Comparison of ENCODE assay signal across 11 cellular contexts in the genomic region with DNA sequence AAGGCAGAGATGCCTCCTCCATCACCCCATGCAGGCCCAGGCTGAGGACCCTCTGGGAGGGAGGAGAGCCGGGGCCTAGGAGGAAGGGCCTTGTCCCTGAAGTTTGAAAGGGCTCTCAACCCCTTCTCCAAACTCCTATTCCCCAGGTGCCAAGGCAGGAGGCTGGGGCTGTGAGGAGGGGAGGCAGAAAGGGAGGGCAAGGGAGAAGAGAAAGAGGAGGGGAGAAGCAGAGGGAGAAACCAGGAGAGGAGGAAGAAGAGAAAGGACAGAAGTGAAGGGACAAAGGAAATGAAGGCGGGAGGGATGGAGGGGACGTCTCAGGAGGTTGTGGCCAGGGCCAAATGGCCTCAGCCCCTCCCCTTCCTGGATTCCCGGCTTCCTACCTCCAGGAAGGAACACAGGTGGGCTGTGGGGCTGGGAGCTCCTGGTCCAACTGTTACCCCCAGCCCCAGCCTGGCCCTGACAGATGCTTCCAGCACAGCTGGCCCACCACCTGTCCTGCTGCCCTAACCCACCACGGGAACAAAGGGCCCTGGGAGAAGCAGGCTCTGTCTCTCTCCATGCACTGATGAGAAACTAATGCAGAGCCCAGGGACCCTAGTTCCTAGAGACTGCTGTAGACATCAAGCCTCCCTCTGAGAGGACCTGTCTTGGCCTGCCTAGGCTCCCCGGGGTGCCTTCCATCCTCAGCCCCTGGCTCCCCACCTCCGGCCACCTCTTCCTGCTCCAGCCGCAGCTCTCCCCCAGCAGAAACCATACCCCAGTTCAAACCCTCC. TPM values are rescaled to one million over a fixed set of nuclear protein-coding genes. Genes with fewer than 3 reads are reported as not detected.
DNase-seq lines count a peak whose midpoint lies in the region; ATAC-seq and TF ChIP-seq lines count a peak whose summit lies in the region.
"Had no signal": no experiment of that assay in that cellular context is flagged by ENCODE, and none has a peak within 500 bp of the region (broad histone marks: within the 10 kb centered on the region; RNA-seq: fewer than 3 reads in every experiment).

No MANE protein-coding gene starts in this region.

- DNase-seq in right atrium auricular region (ENCODE audit: low spot score) = no peak
- DNase-seq in Right ventricle myocardium inferior (ENCODE audit: missing footprints) = no peak
- DNase-seq in NCI-H1092 treated with DMSO at 0.1 percent for 48 hours (lab: John Stamatoyannopoulos, UW) = no peak
- DNase-seq in activated effector memory CD4-positive, alpha-beta T cell treated with anti-CD3 and anti-CD28 coated beads, Interleukin-2, amount 50 U/mL, for 16 hours = no peak
- no peak for DNase-seq in T1000 (lab: John Stamatoyannopoulos, UW)
- DNase-seq: activated B cell treated with CpG ODN at 0.5 μM for 24 hours; cortex of kidney; stimulated activated CD4-positive, alpha-beta T cell treated with anti-CD3 and anti-CD28 coated beads, Interleukin-2, amount 100 ng/mL, for 24 hours had no signal

- ATAC-seq in Right ventricle myocardium inferior = no peak
- ATAC-seq in HG02870 (IDR thresholded peaks at IDR 0.05; ENCODE audit: unreplicated experiment) = no peak

- H3K27me3 ChIP-seq in right atrium auricular region = peaks cover 0 to under 1% of the 10 kb centered on the region in 2 donors
- H3K27me3 ChIP-seq in muscle layer of duodenum (ENCODE audit: low read depth, low read length) = no peaks in the 10 kb centered on the region

- H3K36me3 ChIP-seq in right atrium auricular region (peaks cover 22% of the 10 kb centered on the region), muscle layer of duodenum (ENCODE audit: control insufficient read depth in 1 of 2, insufficient read depth in 2 of 2, low read length in 2 of 2) (peaks cover 11 to 27% of the 10 kb centered on the region in 2 donors)

- H3K4me1 Mint-ChIP-seq in brain = peaks cover 53% of the 10 kb centered on the region

- H3K27ac ChIP-seq in right atrium auricular region (peak overlapping the region; percentile 78 to 84), muscle layer of duodenum (ENCODE audit: low read length) (peak overlapping the region; percentile 39)

- H3K4me1 ChIP-seq in right atrium auricular region (peaks cover 0 to 54% of the 10 kb centered on the region in 2 donors), muscle layer of duodenum (ENCODE audit: control insufficient read depth in 1 of 2, insufficient read depth in 2 of 2, low read length in 2 of 2) (peaks cover 12 to 45% of the 10 kb centered on the region in 2 donors)

- H3K27me3 Mint-ChIP-seq in brain = peaks cover 3% of the 10 kb centered on the region

- H3K4me3 ChIP-seq in right atrium auricular region = no peak overlapping the region
- H3K4me3 ChIP-seq in muscle layer of duodenum (ENCODE audit: low read depth in 1 of 2, low read length in 2 of 2) = no peak overlapping the region

- peaks cover 63% of the 10 kb centered on the region for H3K36me3 Mint-ChIP-seq in brain

- H3K9me3 ChIP-seq in right atrium auricular region (no peaks in the 10 kb centered on the region), muscle layer of duodenum (ENCODE audit: control insufficient read depth in 1 of 2, low read length in 2 of 2) (no peaks in the 10 kb centered on the region)

- peaks cover 4 to 12% (median 6%) of the 10 kb centered on the region in 5 experiments for H3K9me3 Mint-ChIP-seq in brain

- H3K27ac Mint-ChIP-seq in brain = peak overlapping the region; percentile 81 to 99 (median 96)
- H3K27ac Mint-ChIP-seq: activated B cell treated with CpG ODN at 0.5 μM for 24 hours had no signal

- intact Hi-C loops in Right ventricle myocardium inferior (cut with DNase I) = loop anchor here (2.0 kb wide), 1 partner anchor 13 kb away; no protein-coding TSS in a partner anchor

- H3K4me3 Mint-ChIP-seq in brain = peak overlapping the region; percentile 86 to 90 (median 87)
- H3K4me3 Mint-ChIP-seq: activated B cell treated with CpG ODN at 0.5 μM for 24 hours had no signal

- no peak for TF ChIP-seq CTCF in right atrium auricular region (IDR thresholded peaks at IDR 0.05)
- TF ChIP-seq CTCF in brain (conservative IDR thresholded peaks at IDR 0.05) = no peak

RNA-seq across cellular contexts. Expression of a gene that starts 3.5 kb away (rescaled TPM):
- total RNA-seq in right atrium auricular region (10 to 100 TPM; 25.0 to 47.2 TPM), Right ventricle myocardium inferior (32.2 TPM)
- polyA plus RNA-seq in brain (ENCODE audit: insufficient read depth, low read depth, low replicate concordance) = 275 TPM

RNA-seq across cellular contexts. Expression of a gene that starts 23.3 kb away (rescaled TPM):
- total RNA-seq in right atrium auricular region (1 to 10 TPM in 1 of 2 donors, under 1 TPM in 1; 0.90 to 1.1 TPM), Right ventricle myocardium inferior (1.4 TPM)
- polyA plus RNA-seq in brain (ENCODE audit: insufficient read depth, low read depth, low replicate concordance) = 10.9 TPM

RNA-seq across cellular contexts. Expression of a gene that starts 27.5 kb away (rescaled TPM):
- total RNA-seq in right atrium auricular region = 10 to 100 TPM; 45.8 to 56.0 TPM
- 43.1 TPM for total RNA-seq in Right ventricle myocardium inferior
- polyA plus RNA-seq in brain (ENCODE audit: insufficient read depth, low read depth, low replicate concordance) = 20.1 TPM

RNA-seq across cellular contexts. Expression of a gene that starts 39.7 kb away (rescaled TPM):
- total RNA-seq in right atrium auricular region = 1 to 10 TPM; 1.6 to 2.6 TPM
- 4.4 TPM for total RNA-seq in Right ventricle myocardium inferior
- 1.8 TPM for polyA plus RNA-seq in brain (ENCODE audit: insufficient read depth, low read depth, low replicate concordance)

RNA-seq across cellular contexts. Expression of a gene that starts 43.5 kb away (rescaled TPM):
- 10 to 100 TPM in 1 of 2 donors, 1 to 10 TPM in 1; 9.9 to 14.1 TPM for total RNA-seq in right atrium auricular region
- 18.1 TPM for total RNA-seq in Right ventricle myocardium inferior
- 26.9 TPM for polyA plus RNA-seq in brain (ENCODE audit: insufficient read depth, low read depth, low replicate concordance)
